7 cellular contexts compared by ENCODE assay signal in the genomic region with DNA sequence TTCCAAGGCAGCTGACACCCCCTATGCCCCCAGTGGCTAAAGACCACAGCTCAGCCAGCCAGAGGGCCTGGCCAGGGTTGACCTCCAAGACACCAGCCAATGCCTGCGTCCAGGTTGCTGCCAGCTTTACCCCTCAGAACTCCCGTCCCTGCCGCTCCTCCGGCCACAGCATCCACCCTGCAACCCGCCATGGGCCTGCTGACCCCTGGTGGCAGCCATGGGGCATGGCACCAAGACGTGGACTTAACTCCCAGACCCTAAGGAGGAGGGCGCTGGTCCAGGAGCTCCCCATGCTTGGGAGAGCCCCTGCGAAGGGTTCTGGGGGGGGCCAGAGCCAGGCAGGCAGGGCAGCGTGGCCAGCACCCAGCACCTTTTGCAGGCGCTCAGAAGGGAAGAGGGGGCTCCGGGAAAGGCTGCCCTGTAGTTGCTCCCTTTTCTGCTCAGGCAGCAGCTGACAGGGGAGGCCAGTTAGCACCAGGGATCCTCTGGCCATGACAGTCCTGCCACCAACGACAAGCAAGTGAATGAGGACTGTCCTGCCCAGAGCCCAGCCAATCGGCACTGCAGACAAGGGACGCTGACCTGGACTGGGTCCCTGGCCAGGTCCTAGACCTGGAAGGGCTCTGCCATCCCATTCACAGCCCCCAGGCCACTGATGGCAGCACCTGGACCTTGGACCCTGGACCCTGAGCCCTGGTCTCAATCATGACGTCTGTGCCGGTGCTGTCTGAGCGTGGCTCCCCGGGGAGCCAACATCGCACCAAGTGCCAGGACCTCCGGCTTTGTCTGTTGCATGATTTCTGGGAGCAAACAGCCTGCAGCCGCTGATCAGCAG.
DNase-seq lines count a peak whose midpoint lies in the region; ATAC-seq and TF ChIP-seq lines count a peak whose summit lies in the region.

No MANE protein-coding gene starts in this region.

- H3K27ac ChIP-seq in osteoblast (ENCODE audit: low read depth, low read length), result no peak overlapping the region
- no peak overlapping the region for H3K27ac ChIP-seq in thyroid gland

- H4K20me1 ChIP-seq in osteoblast (ENCODE audit: insufficient read depth, low read length), result no peaks in the 10 kb centered on the region

- H3K4me3 Mint-ChIP-seq in activated T-helper 17 cell treated with anti-CD3 and anti-CD28 coated beads, Interleukin-2, amount 50 U/mL, for 72 hours, result no peak overlapping the region

- no peaks in the 10 kb centered on the region for H3K9me3 Mint-ChIP-seq in activated T-helper 17 cell treated with anti-CD3 and anti-CD28 coated beads, Interleukin-2, amount 50 U/mL, for 72 hours

- H3K36me3 Mint-ChIP-seq in activated T-helper 17 cell treated with anti-CD3 and anti-CD28 coated beads, Interleukin-2, amount 50 U/mL, for 72 hours (ENCODE audit: low read depth), result no peaks in the 10 kb centered on the region

- H3K9me3 ChIP-seq in osteoblast (ENCODE audit: low read depth, low read length) (no peaks in the 10 kb centered on the region), thyroid gland (no peaks in the 10 kb centered on the region)

- no peak overlapping the region for H3K4me3 ChIP-seq in foreskin fibroblast (ENCODE audit: low read depth in 1 of 2, low read length in 2 of 2)
- no peak overlapping the region for H3K4me3 ChIP-seq in osteoblast (ENCODE audit: insufficient read depth, low read length)
- no peak overlapping the region for H3K4me3 ChIP-seq in thyroid gland (replicated peaks in 1 of 3)

- H3K4me1 ChIP-seq in osteoblast (ENCODE audit: insufficient read depth, low read length) (no peaks in the 10 kb centered on the region), thyroid gland (no peaks in the 10 kb centered on the region)

- H3K27ac Mint-ChIP-seq in activated T-helper 17 cell treated with anti-CD3 and anti-CD28 coated beads, Interleukin-2, amount 50 U/mL, for 72 hours, result no peak overlapping the region

- peaks cover 24% of the 10 kb centered on the region for H3K27me3 Mint-ChIP-seq in activated T-helper 17 cell treated with anti-CD3 and anti-CD28 coated beads, Interleukin-2, amount 50 U/mL, for 72 hours

- WGBS in thyroid gland, 2 donors, result 74 to 89% methylated on average over 5 to 8 of the region's 21 CpGs

- H3K4me2 ChIP-seq in osteoblast (ENCODE audit: insufficient read depth, low read length), result no peak overlapping the region

- no peak overlapping the region for H2AFZ ChIP-seq in osteoblast (ENCODE audit: low read length)

- intact Hi-C loops in thyroid gland (cut with DNase I), result loop anchor here (5.0 to 10.0 kb wide), 3 partner anchors 229 to 1831 kb away; a partner anchor contains a TSS

- ATAC-seq in activated T-helper 17 cell treated with anti-CD3 and anti-CD28 coated beads, Interleukin-2, amount 50 U/mL, for 72 hours (replicated peaks), result peak; percentile 66

- no peaks in the 10 kb centered on the region for H3K79me2 ChIP-seq in osteoblast (ENCODE audit: insufficient read depth, low read length)

- peak; percentile 98 for TF ChIP-seq CTCF in GM12874 (IDR thresholded peaks at IDR 0.05; ENCODE audit: insufficient read depth, low read depth, low read length)
- TF ChIP-seq CTCF in foreskin fibroblast (IDR thresholded peaks at IDR 0.05; ENCODE audit: low read depth, low read length), result peak; percentile 70
- peak; percentile 76 for TF ChIP-seq CTCF in osteoblast (IDR thresholded peaks at IDR 0.05; ENCODE audit: extremely low read depth, low read depth, low read length)
- peak; percentile 70 to 91 (median 80) for TF ChIP-seq CTCF in thyroid gland (IDR thresholded peaks at IDR 0.05)

- H3K36me3 ChIP-seq in osteoblast (ENCODE audit: insufficient read depth, low read length), result no peaks in the 10 kb centered on the region
- H3K36me3 ChIP-seq in thyroid gland, result no peaks in the 10 kb centered on the region

- DNase-seq in HT-29 (ENCODE audit: low spot score) (peak; percentile 72), RKO (ENCODE audit: low spot score) (peak; percentile 70), foreskin fibroblast (peak; percentile 14 to 53), osteoblast (ENCODE audit: insufficient read length, low spot score, missing footprints) (peak; percentile 97), thyroid gland (peak; percentile 51 to 54)

- no peaks in the 10 kb centered on the region for H3K4me1 Mint-ChIP-seq in activated T-helper 17 cell treated with anti-CD3 and anti-CD28 coated beads, Interleukin-2, amount 50 U/mL, for 72 hours

- H3K27me3 ChIP-seq in osteoblast (ENCODE audit: insufficient read depth, low read length) (no peaks in the 10 kb centered on the region), thyroid gland (no peaks in the 10 kb centered on the region)

- no peak for TF ChIP-seq POLR2A in thyroid gland (IDR thresholded peaks at IDR 0.05)

Comparison
In these comparisons a context has a peak if more than half of its experiments do, and no peak if none do; other contexts are left out.
1. DNase-seq: peak in every context shown above with its lines; median percentile 97 in osteoblast; 72 in HT-29; 70 in RKO; 52 in thyroid gland; 34 in foreskin fibroblast.